ENCODE assay signal across 19 cellular contexts in the genomic region with DNA sequence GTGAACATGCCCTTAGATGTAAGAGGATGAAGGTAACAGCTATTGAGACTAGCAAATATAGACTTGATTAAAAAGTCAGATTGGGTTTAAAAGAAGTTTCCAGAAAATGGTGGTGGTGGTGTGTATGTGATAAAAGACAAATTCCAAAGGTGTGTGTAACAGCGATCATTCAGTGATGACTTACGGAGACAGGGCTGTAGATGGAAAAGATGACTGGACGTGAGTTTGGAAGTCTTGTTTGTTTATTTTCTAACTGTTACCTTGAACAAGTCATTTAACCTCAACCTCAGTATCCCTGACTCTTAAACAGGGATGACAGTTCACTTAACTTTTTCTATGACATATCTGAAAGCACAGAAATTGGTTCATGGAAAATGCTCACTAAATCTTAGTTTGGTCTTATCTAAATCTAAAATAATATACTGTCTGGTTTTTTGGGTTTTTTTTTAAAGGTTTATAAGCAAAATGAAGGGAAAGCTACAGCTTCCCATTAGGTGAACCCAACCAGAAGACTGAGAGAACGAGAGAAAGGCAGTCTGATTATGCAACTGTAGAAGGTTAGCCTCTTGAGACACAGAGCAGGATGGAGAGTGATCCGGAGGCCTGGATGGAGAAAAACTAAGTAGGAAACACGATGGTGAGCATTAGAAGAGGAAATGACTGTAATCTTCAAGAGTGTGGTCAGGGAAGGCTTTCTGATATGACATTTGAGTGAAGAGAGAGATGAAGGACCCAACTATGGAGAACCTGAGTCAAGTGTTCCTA.
DNase-seq lines count a peak whose midpoint lies in the region; ATAC-seq and TF ChIP-seq lines count a peak whose summit lies in the region.
"Had no signal": no experiment of that assay in that cellular context is flagged by ENCODE, and none has a peak within 500 bp of the region (broad histone marks: within the 10 kb centered on the region; RNA-seq: fewer than 3 reads in every experiment).

No MANE protein-coding gene starts in this region.

- intact Hi-C loops in Right ventricle myocardium inferior (cut with DNase I) (loop anchor here (10.0 kb wide), 1 partner anchor 259 kb away; no protein-coding TSS in a partner anchor), left cardiac atrium (cut with DNase I) (loop anchor here in 1 of 2 donors (10.0 kb wide), 1 partner anchor 69 kb away; the partner anchor contains the start of gene TCF4), gastrocnemius medialis (cut with DNase I; ENCODE audit: low total_unique reads) (no loop called here), esophagus muscularis mucosa (cut with DNase I) (no loop called here)

- H3K9me3 ChIP-seq in gastrocnemius medialis = no peaks in the 10 kb centered on the region
- H3K9me3 ChIP-seq in esophagus muscularis mucosa = no peaks in the 10 kb centered on the region
- H3K9me3 ChIP-seq: Caco-2 had no signal

- H3K27me3 ChIP-seq in gastrocnemius medialis (no peaks in the 10 kb centered on the region), esophagus muscularis mucosa (no peaks in the 10 kb centered on the region)

- H3K27ac ChIP-seq in gastrocnemius medialis = peak overlapping the region in 3 of 4 donors; percentile 5 to 58 (median 40)
- no peak overlapping the region for H3K27ac ChIP-seq in esophagus muscularis mucosa (replicated peaks in 1 of 4)

- whole genome bisulfite sequencing in esophagus muscularis mucosa = 69% methylated on average over 6 of the region's 6 CpGs

- H3K36me3 ChIP-seq in gastrocnemius medialis = no peaks in the 10 kb centered on the region
- no peaks in the 10 kb centered on the region for H3K36me3 ChIP-seq in esophagus muscularis mucosa

- in situ Hi-C loops in gastrocnemius medialis (cut with MboI; ENCODE audit: low sequenced_read_pairs in 4 of 4) = no loop called here

- no peak overlapping the region for H3K4me3 ChIP-seq in gastrocnemius medialis
- no peak overlapping the region for H3K4me3 ChIP-seq in esophagus muscularis mucosa

- no peak for TF ChIP-seq EP300 in esophagus muscularis mucosa (IDR thresholded peaks at IDR 0.05)

- TF ChIP-seq POLR2A in gastrocnemius medialis (IDR thresholded peaks at IDR 0.05) (no peak), esophagus muscularis mucosa (IDR thresholded peaks at IDR 0.05; ENCODE audit: low read depth) (no peak)

- ATAC-seq in Right ventricle myocardium inferior (peak; percentile 52), left cardiac atrium (no peak), gastrocnemius medialis (no peak)
- ATAC-seq: WTC11 had no signal

- TF ChIP-seq CTCF in gastrocnemius medialis (IDR thresholded peaks at IDR 0.05 in 4 of 5, conservative IDR thresholded peaks at IDR 0.05 in 1 of 5) (no peak), esophagus muscularis mucosa (IDR thresholded peaks at IDR 0.05) (no peak), GM20000 (IDR thresholded peaks at IDR 0.05; ENCODE audit: extremely low read depth, missing control alignments) (no peak)

- DNase-seq in Right ventricle myocardium inferior (ENCODE audit: missing footprints) = no peak
- no peak for DNase-seq in left cardiac atrium
- DNase-seq in MV-4-11 (lab: John Stamatoyannopoulos, UW) = peak; percentile 61
- DNase-seq in astrocyte of the hippocampus (ENCODE audit: low read depth, low spot score) = peak; percentile 39
- no peak for DNase-seq in gastrocnemius medialis
- no peak for DNase-seq in activated gamma-delta T cell treated with Interleukin-2 at 50 U/mL for 16 hours
- DNase-seq in esophagus muscularis mucosa (ENCODE audit: extremely low spot score) = no peak
- no peak for DNase-seq in GM20000 (ENCODE audit: low spot score)
- DNase-seq: activated CD8-positive, alpha-beta memory T cell treated with anti-CD3 and anti-CD28 coated beads for 24 hours; activated effector memory CD4-positive, alpha-beta T cell treated with Interleukin-2 at 50 U/mL for 16 hours; amygdala; Caco-2; GOT3; Kasumi-1; NCI-H187; nephron progenitor cell; stimulated activated naive CD4-positive, alpha-beta T cell treated with Interleukin-2 at 50 U/mL for 16 hours; SW 1271 had no signal

- H3K4me1 ChIP-seq in gastrocnemius medialis (peaks cover 0 to 37% of the 10 kb centered on the region in 2 donors), esophagus muscularis mucosa (peaks cover 0 to 9% (median 0%) of the 10 kb centered on the region in 4 donors)

Comparison
In these comparisons a context has a peak if more than half of its experiments do, and no peak if none do; other contexts are left out.
1. DNase-seq: peak in MV-4-11 (single experiment) and astrocyte of the hippocampus (single experiment); none in Right ventricle myocardium inferior (single experiment), left cardiac atrium (single experiment), gastrocnemius medialis (0 of 2), activated gamma-delta T cell treated with Interleukin-2 at 50 U/mL for 16 hours (single experiment), esophagus muscularis mucosa (single experiment) and GM20000 (single experiment).
2. H3K27ac ChIP-seq: peak in gastrocnemius medialis (3 of 4); none in esophagus muscularis mucosa (0 of 4).